ENCODE assay signal across 9 cellular contexts in genomic region chr1:110634455-110635281, GRCh38. TPM values are rescaled to one million over a fixed set of nuclear protein-coding genes. Genes with fewer than 3 reads are reported as not detected.
DNase-seq lines count a peak whose midpoint lies in the region; ATAC-seq and TF ChIP-seq lines count a peak whose summit lies in the region.
"Had no signal": no experiment of that assay in that cellular context is flagged by ENCODE, and none has a peak within 500 bp of the region (broad histone marks: within the 10 kb centered on the region; RNA-seq: fewer than 3 reads in every experiment).

No MANE protein-coding gene starts in this region.

- no peaks in the 10 kb centered on the region for H3K36me3 Mint-ChIP-seq in activated naive CD4-positive, alpha-beta T cell treated with anti-CD3 and anti-CD28 coated beads, Interleukin-2, amount 50 U/mL, for 24 hours
- no peaks in the 10 kb centered on the region for H3K36me3 Mint-ChIP-seq in type B pancreatic cell

- TF ChIP-seq CTCF in Peyer's patch (IDR thresholded peaks at IDR 0.05) (no peak), type B pancreatic cell (conservative IDR thresholded peaks at IDR 0.05) (no peak)

- no peaks in the 10 kb centered on the region for H3K9me3 ChIP-seq in Peyer's patch

- H3K27me3 Mint-ChIP-seq in activated naive CD4-positive, alpha-beta T cell treated with anti-CD3 and anti-CD28 coated beads, Interleukin-2, amount 50 U/mL, for 24 hours = no peaks in the 10 kb centered on the region
- H3K27me3 Mint-ChIP-seq in type B pancreatic cell = peaks cover 31% of the 10 kb centered on the region

- no peaks in the 10 kb centered on the region for H3K27me3 ChIP-seq in Peyer's patch

- DNase-seq in Peyer's patch (peak in 2 of 3 donors; percentile 74 to 84), inferior parietal cortex (ENCODE audit: extremely low spot score) (peak; percentile 40), SW480 (ENCODE audit: low spot score) (no peak), type B pancreatic cell (ENCODE audit: extremely low spot score, unreplicated experiment) (no peak)
- DNase-seq in stimulated activated CD8-positive, alpha-beta memory T cell treated with anti-CD3 and anti-CD28 coated beads, Interleukin-12 subunit alpha, Interleukin-12 subunit beta, amount 100 ng/mL, for 1 hour (ENCODE audit: low read depth) = peak; percentile 46

- no peak overlapping the region for H3K4me3 ChIP-seq in Peyer's patch
- H3K4me3 ChIP-seq: SK-N-MC had no signal

- H3K9me3 Mint-ChIP-seq in activated naive CD4-positive, alpha-beta T cell treated with anti-CD3 and anti-CD28 coated beads, Interleukin-2, amount 50 U/mL, for 24 hours = no peaks in the 10 kb centered on the region
- no peaks in the 10 kb centered on the region for H3K9me3 Mint-ChIP-seq in type B pancreatic cell

- peaks cover 0 to 37% (median 20%) of the 10 kb centered on the region in 4 donors for H3K4me1 ChIP-seq in Peyer's patch

- H3K4me3 Mint-ChIP-seq in activated naive CD4-positive, alpha-beta T cell treated with anti-CD3 and anti-CD28 coated beads, Interleukin-2, amount 50 U/mL, for 24 hours = peak overlapping the region; percentile 74
- no peak overlapping the region for H3K4me3 Mint-ChIP-seq in type B pancreatic cell

- H3K36me3 ChIP-seq in Peyer's patch = no peaks in the 10 kb centered on the region

- peak; percentile 74 for ATAC-seq in HG02852 (IDR thresholded peaks at IDR 0.05; ENCODE audit: unreplicated experiment)

- H3K27ac Mint-ChIP-seq in activated naive CD4-positive, alpha-beta T cell treated with anti-CD3 and anti-CD28 coated beads, Interleukin-2, amount 50 U/mL, for 24 hours = peak overlapping the region; percentile 87
- no peak overlapping the region for H3K27ac Mint-ChIP-seq in type B pancreatic cell

- peak overlapping the region; percentile 14 to 83 (median 42) for H3K27ac ChIP-seq in Peyer's patch
- H3K27ac ChIP-seq: SK-N-MC had no signal

- peaks cover 67% of the 10 kb centered on the region for H3K4me1 Mint-ChIP-seq in activated naive CD4-positive, alpha-beta T cell treated with anti-CD3 and anti-CD28 coated beads, Interleukin-2, amount 50 U/mL, for 24 hours
- no peaks in the 10 kb centered on the region for H3K4me1 Mint-ChIP-seq in type B pancreatic cell (ENCODE audit: unreplicated experiment)

- TF ChIP-seq POLR2A in GM18526 (IDR thresholded peaks at IDR 0.05; ENCODE audit: extremely low read depth, insufficient read length) (peak; percentile 13), Peyer's patch (IDR thresholded peaks at IDR 0.05) (no peak)

RNA-seq across cellular contexts. Expression of gene KCNA2, which starts 28.5 kb away (rescaled TPM):
- total RNA-seq in Peyer's patch = under 1 TPM in 2 of 4 donors, not detected in 2; 0.38 to 0.40 TPM
- total RNA-seq in type B pancreatic cell (ENCODE audit: low replicate concordance) = 0.40 and 1.1 TPM in 2 replicates

RNA-seq across cellular contexts. Expression of gene KCNA3, which starts 40.1 kb away (rescaled TPM):
- 10 to 100 TPM in 1 of 4 donors, 1 to 10 TPM in 3; 2.2 to 21.5 (median 2.9) TPM for total RNA-seq in Peyer's patch
- 0.94 and 1.9 TPM in 2 replicates for total RNA-seq in type B pancreatic cell (ENCODE audit: low replicate concordance)

Comparison
In these comparisons a context has a peak if more than half of its experiments do, and no peak if none do; other contexts are left out.
1. DNase-seq: peak in Peyer's patch (2 of 3), inferior parietal cortex (single experiment) and stimulated activated CD8-positive, alpha-beta memory T cell treated with anti-CD3 and anti-CD28 coated beads, Interleukin-12 subunit alpha, Interleukin-12 subunit beta, amount 100 ng/mL, for 1 hour (single experiment); none in SW480 (single experiment) and type B pancreatic cell (single experiment).